8 cellular contexts compared by ENCODE assay signal in genomic region chr6:28252507-28252975, GRCh38. TPM values are rescaled to one million over a fixed set of nuclear protein-coding genes. Genes with fewer than 3 reads are reported as not detected.
DNase-seq lines count a peak whose midpoint lies in the region; ATAC-seq, FAIRE-seq and TF ChIP-seq lines count a peak whose summit lies in the region.

No MANE protein-coding gene starts in this region.

- no peak overlapping the region for H4K5ac ChIP-seq in H1 (ENCODE audit: insufficient read length, low read depth, low read length)

- peak overlapping the region; percentile 81; the same call in 1 of the 2 replicates for H4K8ac ChIP-seq in H1 (ENCODE audit: extremely low read depth, insufficient read depth, low read length)

- H3K36me3 ChIP-seq in A673 (ENCODE audit: insufficient read depth, low read length, poor library complexity, severe bottlenecking) (peaks cover 3% of the 10 kb centered on the region), OCI-LY3 (replicated peaks; ENCODE audit: low read depth, low read length) (no peaks in the 10 kb centered on the region), H1 (ENCODE audit: control insufficient read depth in 2 of 4, insufficient read depth in 4 of 4, low read length in 3 of 4) (peaks cover 0 to 14% (median 2%) of the 10 kb centered on the region in 4 experiments; a peak in 1 of 8 replicates), neural cell (ENCODE audit: insufficient read depth, low read length) (no peaks in the 10 kb centered on the region)

- peak overlapping the region; percentile 75; the same call in 1 of the 2 replicates for H3K18ac ChIP-seq in H1 (ENCODE audit: extremely low read depth, low read length)

- peaks cover 3% of the 10 kb centered on the region; the same call in 1 of the 2 replicates for H3K79me1 ChIP-seq in H1 (ENCODE audit: low read depth, low read length)

- H2BK20ac ChIP-seq in H1 (ENCODE audit: low read length), result peak overlapping the region; percentile 50; the same call in 1 of the 2 replicates

- no peaks in the 10 kb centered on the region; the same call in 1 of the 2 replicates for H3K23me2 ChIP-seq in H1 (ENCODE audit: low read depth, low read length)

- H3K4me2 ChIP-seq in OCI-LY3 (ENCODE audit: low read length), result peak overlapping the region; percentile 81
- peak overlapping the region; percentile 51 to 93 for H3K4me2 ChIP-seq in H1 (ENCODE audit: insufficient read depth in 1 of 2, low read depth in 2 of 2, low read length in 2 of 2)
- H3K4me2 ChIP-seq in neural cell (ENCODE audit: low read length), result peak overlapping the region; percentile 30

- no peak overlapping the region for H4K91ac ChIP-seq in H1 (replicated peaks; ENCODE audit: insufficient read length, low read length)

- H2AFZ ChIP-seq in OCI-LY3 (ENCODE audit: low read depth, low read length) (peak overlapping the region; percentile 98), H1 (ENCODE audit: low read length) (peak overlapping the region; percentile 73), neural cell (ENCODE audit: low read depth, low read length) (peak overlapping the region; percentile 78)

- ATAC-seq in GM19395 (IDR thresholded peaks at IDR 0.05; ENCODE audit: unreplicated experiment), result peak; percentile 24

- H3K27ac ChIP-seq in A673 (ENCODE audit: low read depth, low read length, poor library complexity, severe bottlenecking) (peak overlapping the region; percentile 79), OCI-LY3 (ENCODE audit: low read length) (no peak overlapping the region), H1 (ENCODE audit: low read depth, low read length) (no peak overlapping the region), neural cell (ENCODE audit: low read length) (peak overlapping the region; percentile 75), substantia nigra (ENCODE audit: low read depth, low read length, poor library complexity, severe bottlenecking) (no peak overlapping the region)

- no peak overlapping the region for H3K56ac ChIP-seq in H1 (replicated peaks; ENCODE audit: insufficient read length, low read depth, low read length)

- TF ChIP-seq EP300 in H1 (IDR thresholded peaks at IDR 0.05; ENCODE audit: borderline replicate concordance in 1 of 2, low read depth in 2 of 2, low read length in 2 of 2) (no peak), neural cell (conservative IDR thresholded peaks at IDR 0.05; ENCODE audit: poor library complexity, severe bottlenecking) (no peak)

- TF ChIP-seq CTCF in A673 (conservative IDR thresholded peaks at IDR 0.05; ENCODE audit: low read depth, low read length) (no peak), OCI-LY3 (IDR thresholded peaks at IDR 0.05; ENCODE audit: low read depth, low read length) (no peak), H1 (IDR thresholded peaks at IDR 0.05; ENCODE audit: control extremely low read depth in 1 of 3, insufficient read depth in 1 of 3, low read depth in 1 of 3, low read length in 3 of 3) (no peak), neural cell (IDR thresholded peaks at IDR 0.05; ENCODE audit: poor library complexity, severe bottlenecking) (no peak)

- peak overlapping the region; percentile 73; the same call in 1 of the 2 replicates for H2BK5ac ChIP-seq in H1 (ENCODE audit: low read depth, low read length)

- no peak for TF ChIP-seq RAD21 in H1 (IDR thresholded peaks at IDR 0.05 in 1 of 2, conservative IDR thresholded peaks at IDR 0.05 in 1 of 2; ENCODE audit: low read depth in 2 of 2, low read length in 2 of 2)
- TF ChIP-seq RAD21 in neural cell (conservative IDR thresholded peaks at IDR 0.05), result no peak

- peak overlapping the region; percentile 2 for H3K4ac ChIP-seq in H1 (replicated peaks; ENCODE audit: insufficient read length, low read depth, low read length)

- CTCF ChIA-PET in A673 (lab: Charles Lee) (no interaction called here), H1 (lab: Charles Lee; ENCODE audit: partially characterized antibody) (interaction anchor here (0.7 to 1.5 kb wide), 5 partner anchors 13 to 103 kb away, joined by 3 to 6 read pairs (median 3); no protein-coding TSS in a partner anchor)

- H2BK120ac ChIP-seq in H1 (replicated peaks; ENCODE audit: low read depth, low read length), result no peak overlapping the region

- POLR2A ChIA-PET in A673 (lab: Charles Lee; ENCODE audit: low non-redundant PET), result interaction anchor here (0.6 to 1.1 kb wide), 2 partner anchors 17 to 116 kb away, joined by 5 to 16 read pairs; no protein-coding TSS in a partner anchor
- POLR2A ChIA-PET in H1 (lab: Charles Lee; ENCODE audit: partially characterized antibody), result interaction anchor here (0.8 to 4.2 kb wide), 7 partner anchors 15 to 131 kb away, joined by 3 to 31 read pairs (median 5); partner anchors contain the start of genes ZKSCAN8, ZSCAN26 and ZSCAN31

- H3K23ac ChIP-seq in H1 (ENCODE audit: insufficient read length), result no peak overlapping the region

- no peaks in the 10 kb centered on the region for H3K9me2 ChIP-seq in neural cell (ENCODE audit: insufficient read depth, low read length)

- H3F3A ChIP-seq in neural cell (ENCODE audit: insufficient read depth, low read length, poor library complexity, severe bottlenecking), result no peaks in the 10 kb centered on the region

- H3K14ac ChIP-seq in H1 (ENCODE audit: insufficient read length), result no peak overlapping the region

- peak overlapping the region; percentile 89; the same call in 1 of the 2 replicates for H2BK15ac ChIP-seq in H1 (ENCODE audit: low read length)

- WGBS in H1 (ENCODE audit: extremely low coverage in 1 of 2, insufficient coverage in 1 of 2, insufficient read length in 1 of 2, insufficient replicate concordance in 2 of 2, low coverage in 1 of 2, low lambda C conversion rate in 2 of 2, missing lambda C conversion rate in 1 of 2), 2 experiments, result 64% methylated on average over 3 of the region's 3 CpGs; no CpG with 5 or more reads in 1 of the 2 experiments

- DNase-seq in A673 (ENCODE audit: low spot score) (no peak), H1 (ENCODE audit: low read depth in 1 of 2, low spot score in 2 of 2) (no peak), SKM-1 treated with dmso at 0.1 percent for 144 hours (lab: John Stamatoyannopoulos, UW; ENCODE audit: unreplicated experiment) (no peak), substantia nigra (lab: John Stamatoyannopoulos, UW) (no peak), ecto neural progenitor cell (ENCODE audit: low spot score) (no peak)

- intact Hi-C loops in A673 (cut with micrococcal nuclease; ENCODE audit: unreplicated experiment), result loop anchor here (2.0 to 10.0 kb wide), 2 partner anchors 14 to 118 kb away; partner anchors contain the start of gene ZSCAN26

- H3K9me3 ChIP-seq in A673 (ENCODE audit: low read depth, low read length, poor library complexity, severe bottlenecking) (no peaks in the 10 kb centered on the region), OCI-LY3 (ENCODE audit: insufficient read depth, low read length) (no peaks in the 10 kb centered on the region), H1 (ENCODE audit: insufficient read depth in 2 of 2, low read depth in 1 of 2, low read length in 1 of 2) (no peaks in the 10 kb centered on the region), neural cell (ENCODE audit: low read length) (no peaks in the 10 kb centered on the region)

- no peak for FAIRE-seq in H1 (lab: Jason Lieb, UNC)

- no TSS peak for BruUV-seq in A673 (replicated peaks; lab: Mats Ljungman, UMichigan)

- no peaks in the 10 kb centered on the region for H3K27me3 ChIP-seq in A673 (replicated peaks; ENCODE audit: insufficient read depth, low read depth, low read length, poor library complexity)
- no peaks in the 10 kb centered on the region for H3K27me3 ChIP-seq in OCI-LY3 (ENCODE audit: low read depth, low read length)
- no peaks in the 10 kb centered on the region for H3K27me3 ChIP-seq in H1 (replicated peaks in 1 of 4; ENCODE audit: control insufficient read depth in 3 of 4, extremely low read depth in 1 of 4, insufficient read depth in 3 of 4, low read length in 3 of 4)
- H3K27me3 ChIP-seq in neural cell (ENCODE audit: insufficient read depth, low read depth, low read length), result no peaks in the 10 kb centered on the region

- H3K79me2 ChIP-seq in OCI-LY3 (ENCODE audit: low read length), result no peaks in the 10 kb centered on the region
- peaks cover 3 to 11% of the 10 kb centered on the region in 2 experiments; a peak in 3 of 4 replicates for H3K79me2 ChIP-seq in H1 (ENCODE audit: control insufficient read depth in 1 of 2, insufficient read depth in 2 of 2, low read length in 2 of 2)
- H3K79me2 ChIP-seq in neural cell (replicated peaks; ENCODE audit: insufficient read depth, low read length), result peaks cover 13% of the 10 kb centered on the region

- peaks cover 6% of the 10 kb centered on the region for H3K4me1 ChIP-seq in A673 (ENCODE audit: insufficient read depth, low read length, poor library complexity, severe bottlenecking)
- H3K4me1 ChIP-seq in OCI-LY3 (ENCODE audit: low read length), result peaks cover 5% of the 10 kb centered on the region; the same call in 1 of the 2 replicates
- peaks cover 0 to 6% (median 4%) of the 10 kb centered on the region in 4 experiments; a peak in 4 of 7 replicates for H3K4me1 ChIP-seq in H1 (replicated peaks in 1 of 4; ENCODE audit: control insufficient read depth in 3 of 4, insufficient read depth in 4 of 4, low read length in 3 of 4)

- H2BK12ac ChIP-seq in H1 (ENCODE audit: low read depth, low read length), result 0 out of 2 replicates have a peak overlapping the region, but pooled peaks have one; percentile 81

- H3K9ac ChIP-seq in OCI-LY3 (ENCODE audit: low read length) (peak overlapping the region; percentile 49), H1 (replicated peaks in 1 of 4; ENCODE audit: extremely low read depth in 1 of 4, low read depth in 3 of 4, low read length in 3 of 4) (no peak overlapping the region), neural cell (ENCODE audit: low read length) (peak overlapping the region; percentile 82)

- TF ChIP-seq POLR2A in H1 (IDR thresholded peaks at IDR 0.05; ENCODE audit: control extremely low read depth in 1 of 2, low read depth in 2 of 2, low read length in 2 of 2), result no peak

- H3K4me3 ChIP-seq in A673 (ENCODE audit: low read depth, low read length, poor library complexity, severe bottlenecking), result peak overlapping the region; percentile 100
- peak overlapping the region; percentile 83 for H3K4me3 ChIP-seq in OCI-LY3 (ENCODE audit: low read length)
- peak overlapping the region; percentile 68 to 97 (median 93); a peak in 5 of 8 replicates for H3K4me3 ChIP-seq in H1 (ENCODE audit: extremely low read depth in 1 of 4, insufficient read depth in 2 of 4, low read depth in 3 of 4, low read length in 4 of 4)
- H3K4me3 ChIP-seq in neural cell (ENCODE audit: low read length), result peak overlapping the region; percentile 86

- H2AK5ac ChIP-seq in H1 (ENCODE audit: low read depth, low read length), result no peak overlapping the region

- H4K20me1 ChIP-seq in OCI-LY3 (ENCODE audit: insufficient read depth, low read length) (no peaks in the 10 kb centered on the region), H1 (replicated peaks in 1 of 2; ENCODE audit: control insufficient read depth in 1 of 2, insufficient read depth in 2 of 2, low read length in 2 of 2) (no peaks in the 10 kb centered on the region), neural cell (ENCODE audit: insufficient read depth) (no peaks in the 10 kb centered on the region)

RNA-seq across cellular contexts. Expression of gene ZKSCAN4, which starts 0.5 kb away (rescaled TPM):
- 6.4 and 6.6 TPM in 2 replicates for total RNA-seq in A673 (2021)
- total RNA-seq in H1 (2021; fragmentation: NEBNext Ultra II Directional; extraction: Animal tissue kit (Norgen Biotek cat#: 25700)), result 6.6 TPM in 2 replicates
- polyA plus RNA-seq in H1 (2011; rRNA removed) (1.4 and 2.2 TPM in 2 replicates), neural cell (8.3 and 12.6 TPM in 2 replicates)
- polyA plus RNA-seq in H1 (2011; cell fraction: cytosol; rRNA removed), result 3.5 TPM
- 2.0 TPM for polyA plus RNA-seq in H1 (2011; cell fraction: nucleus; rRNA removed)
- 4.5 to 5.3 TPM (median 5.1 TPM) in 4 replicates for polyA plus RNA-seq in H1 (2012, experiment 1 of 2)
- 2.3 TPM for polyA plus RNA-seq in H1 (2012, experiment 2 of 2)
- 3.6 TPM for polyA plus RNA-seq in H1 (2013, experiment 1 of 2)
- polyA plus RNA-seq in H1 (2013, experiment 2 of 2), result 3.6 TPM
- 4.6 and 6.2 TPM in 2 replicates for polyA minus RNA-seq in H1 (2011; rRNA and poly(A)+ RNA removed)
- polyA minus RNA-seq in H1 (2011; cell fraction: cytosol; rRNA and poly(A)+ RNA removed), result 3.7 TPM
- 2.9 TPM for polyA minus RNA-seq in H1 (2011; cell fraction: nucleus; rRNA and poly(A)+ RNA removed)
- 18.0 and 21.4 TPM in 2 replicates for polyA minus RNA-seq in neural cell

RNA-seq across cellular contexts. Expression of gene NKAPL, which starts 6.6 kb away (rescaled TPM):
- total RNA-seq in A673 (2021), result not detected in 2 replicates
- total RNA-seq in H1 (2021; fragmentation: NEBNext Ultra II Directional; extraction: Animal tissue kit (Norgen Biotek cat#: 25700)), result not detected in 2 replicates
- 0.05 and 0.08 TPM in 2 replicates for polyA plus RNA-seq in H1 (2011; rRNA removed)
- polyA plus RNA-seq in H1 (2011; cell fraction: cytosol; rRNA removed), result 0.08 TPM
- polyA plus RNA-seq in H1 (2011; cell fraction: nucleus; rRNA removed), result 0.06 TPM
- 0.13 to 0.35 TPM in 2 of 4 replicates, not detected in the others for polyA plus RNA-seq in H1 (2012, experiment 1 of 2)
- not detected for polyA plus RNA-seq in H1 (2012, experiment 2 of 2)
- polyA plus RNA-seq in H1 (2013, experiment 1 of 2), result 0.04 TPM
- 0.09 TPM for polyA plus RNA-seq in H1 (2013, experiment 2 of 2)
- polyA minus RNA-seq in H1 (2011; rRNA and poly(A)+ RNA removed), result 0.22 TPM in 1 of 2 replicates, not detected in the other
- not detected for polyA minus RNA-seq in H1 (2011; cell fraction: cytosol; rRNA and poly(A)+ RNA removed)
- not detected for polyA minus RNA-seq in H1 (2011; cell fraction: nucleus; rRNA and poly(A)+ RNA removed)
- polyA plus RNA-seq in neural cell, result not detected in 2 replicates
- not detected in 2 replicates for polyA minus RNA-seq in neural cell

RNA-seq across cellular contexts. Expression of gene ZSCAN26, which starts 14.4 kb away (rescaled TPM):
- total RNA-seq in A673 (2021), result 15.1 and 19.9 TPM in 2 replicates
- 8.2 and 8.5 TPM in 2 replicates for total RNA-seq in H1 (2021; fragmentation: NEBNext Ultra II Directional; extraction: Animal tissue kit (Norgen Biotek cat#: 25700))
- polyA plus RNA-seq in H1 (2011; rRNA removed) (3.8 and 7.0 TPM in 2 replicates), neural cell (86.9 and 91.2 TPM in 2 replicates)
- polyA plus RNA-seq in H1 (2011; cell fraction: cytosol; rRNA removed), result 8.2 TPM
- polyA plus RNA-seq in H1 (2011; cell fraction: nucleus; rRNA removed), result 8.1 TPM
- 7.1 to 10.1 TPM (median 7.8 TPM) in 4 replicates for polyA plus RNA-seq in H1 (2012, experiment 1 of 2)
- polyA plus RNA-seq in H1 (2012, experiment 2 of 2), result 0.35 TPM
- polyA plus RNA-seq in H1 (2013, experiment 1 of 2), result 7.5 TPM
- polyA plus RNA-seq in H1 (2013, experiment 2 of 2), result 7.6 TPM
- polyA minus RNA-seq in H1 (2011; rRNA and poly(A)+ RNA removed), result 16.0 and 23.6 TPM in 2 replicates
- 4.8 TPM for polyA minus RNA-seq in H1 (2011; cell fraction: cytosol; rRNA and poly(A)+ RNA removed)
- polyA minus RNA-seq in H1 (2011; cell fraction: nucleus; rRNA and poly(A)+ RNA removed), result 7.5 TPM
- polyA minus RNA-seq in neural cell, result 74.3 and 96.9 TPM in 2 replicates

RNA-seq across cellular contexts. Expression of gene ZSCAN9, which starts 27.5 kb away (rescaled TPM):
- total RNA-seq in A673 (2021), result 13.3 and 15.1 TPM in 2 replicates
- total RNA-seq in H1 (2021; fragmentation: NEBNext Ultra II Directional; extraction: Animal tissue kit (Norgen Biotek cat#: 25700)), result 13.1 and 13.6 TPM in 2 replicates
- polyA plus RNA-seq in H1 (2011; rRNA removed) (7.0 and 10.8 TPM in 2 replicates), neural cell (102 and 113 TPM in 2 replicates)
- polyA plus RNA-seq in H1 (2011; cell fraction: cytosol; rRNA removed), result 13.0 TPM
- 9.5 TPM for polyA plus RNA-seq in H1 (2011; cell fraction: nucleus; rRNA removed)
- 11.4 to 15.0 TPM (median 13.3 TPM) in 4 replicates for polyA plus RNA-seq in H1 (2012, experiment 1 of 2)
- polyA plus RNA-seq in H1 (2012, experiment 2 of 2), result 4.4 TPM
- 8.7 TPM for polyA plus RNA-seq in H1 (2013, experiment 1 of 2)
- polyA plus RNA-seq in H1 (2013, experiment 2 of 2), result 8.4 TPM
- 19.4 and 23.1 TPM in 2 replicates for polyA minus RNA-seq in H1 (2011; rRNA and poly(A)+ RNA removed)
- 7.6 TPM for polyA minus RNA-seq in H1 (2011; cell fraction: cytosol; rRNA and poly(A)+ RNA removed)
- polyA minus RNA-seq in H1 (2011; cell fraction: nucleus; rRNA and poly(A)+ RNA removed), result 25.3 TPM
- 84.7 and 101 TPM in 2 replicates for polyA minus RNA-seq in neural cell

RNA-seq across cellular contexts. Expression of gene PGBD1, which starts 28.8 kb away (rescaled TPM):
- 11.3 and 11.6 TPM in 2 replicates for total RNA-seq in A673 (2021)
- total RNA-seq in H1 (2021; fragmentation: NEBNext Ultra II Directional; extraction: Animal tissue kit (Norgen Biotek cat#: 25700)), result 7.6 and 9.2 TPM in 2 replicates
- polyA plus RNA-seq in H1 (2011; rRNA removed) (2.3 and 2.5 TPM in 2 replicates), neural cell (32.3 and 34.6 TPM in 2 replicates)
- 4.5 TPM for polyA plus RNA-seq in H1 (2011; cell fraction: cytosol; rRNA removed)
- polyA plus RNA-seq in H1 (2011; cell fraction: nucleus; rRNA removed), result 3.4 TPM
- polyA plus RNA-seq in H1 (2012, experiment 1 of 2), result 5.3 to 6.9 TPM (median 5.6 TPM) in 4 replicates
- 0.71 TPM for polyA plus RNA-seq in H1 (2012, experiment 2 of 2)
- 4.5 TPM for polyA plus RNA-seq in H1 (2013, experiment 1 of 2)
- polyA plus RNA-seq in H1 (2013, experiment 2 of 2), result 4.8 TPM
- 6.1 and 6.7 TPM in 2 replicates for polyA minus RNA-seq in H1 (2011; rRNA and poly(A)+ RNA removed)
- 3.2 TPM for polyA minus RNA-seq in H1 (2011; cell fraction: cytosol; rRNA and poly(A)+ RNA removed)
- polyA minus RNA-seq in H1 (2011; cell fraction: nucleus; rRNA and poly(A)+ RNA removed), result 5.4 TPM
- 26.8 and 30.3 TPM in 2 replicates for polyA minus RNA-seq in neural cell

Comparison
In these comparisons a context has a peak if more than half of its experiments do, and no peak if none do; other contexts are left out.
1. H3K27ac ChIP-seq: peak in A673 (single experiment) and neural cell (single experiment); none in OCI-LY3 (single experiment), H1 (single experiment) and substantia nigra (single experiment).
2. H3K4me2 ChIP-seq: peak in every context shown above with its lines; median percentile 81 in OCI-LY3; 72 in H1; 30 in neural cell.
3. H3K9ac ChIP-seq: peak in OCI-LY3 (single experiment) and neural cell (single experiment); none in H1 (0 of 4).
4. Peak in every context shown above with its lines, with median percentiles within 50 percentile points of each other: H3K4me3 ChIP-seq and H2AFZ ChIP-seq.